9 cellular contexts compared by ENCODE assay signal in the genomic region with DNA sequence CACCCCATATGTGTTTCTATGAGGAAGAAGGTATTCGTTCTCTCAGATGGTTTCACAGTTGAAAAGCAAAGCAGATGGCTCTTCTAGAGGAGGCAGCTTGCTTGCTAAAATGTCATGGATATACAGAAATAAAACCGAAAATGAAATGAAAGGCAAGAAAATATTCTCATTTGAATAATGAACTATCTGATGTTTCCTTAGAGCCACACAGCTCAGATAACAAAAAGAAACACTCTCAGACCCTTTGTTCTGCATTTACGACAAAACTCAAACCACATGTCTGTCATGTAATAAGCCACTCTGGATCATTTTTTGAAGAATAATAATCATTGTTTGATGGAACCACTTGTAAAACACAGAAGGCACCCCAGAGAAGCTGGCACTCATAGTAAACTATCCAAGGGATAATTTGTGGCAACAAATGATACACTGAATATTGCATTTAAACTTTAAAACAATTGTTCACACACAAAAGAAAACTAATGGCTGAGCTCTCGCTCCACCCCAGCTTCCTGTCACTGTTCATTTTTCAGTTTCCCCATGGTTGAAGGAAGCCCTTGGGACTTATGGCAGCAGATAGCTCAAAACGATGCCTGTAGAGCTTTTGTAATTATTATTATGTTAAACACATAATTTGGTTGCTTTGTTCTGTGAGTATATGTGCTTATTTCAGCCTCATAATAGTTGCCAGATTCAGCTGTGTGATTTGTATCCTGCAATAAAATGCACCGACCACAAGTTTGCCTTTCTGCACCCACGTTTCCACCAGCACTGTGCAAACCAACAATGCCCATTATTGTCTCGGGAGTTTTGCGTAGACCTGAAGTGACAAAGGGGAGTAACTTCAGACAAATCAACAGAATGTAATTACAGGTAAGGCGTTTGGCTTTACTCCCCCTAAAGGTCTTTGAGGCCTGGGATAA.
DNase-seq lines count a peak whose midpoint lies in the region; ATAC-seq and TF ChIP-seq lines count a peak whose summit lies in the region.
"Had no signal": no experiment of that assay in that cellular context is flagged by ENCODE, and none has a peak within 500 bp of the region (broad histone marks: within the 10 kb centered on the region; RNA-seq: fewer than 3 reads in every experiment).

No MANE protein-coding gene starts in this region.

- no peaks in the 10 kb centered on the region for H3K27me3 ChIP-seq in GM23338 (ENCODE audit: insufficient read depth)

- TF ChIP-seq CTCF in GM23338 (conservative IDR thresholded peaks at IDR 0.05; ENCODE audit: low read depth in 2 of 2) (no peak), natural killer cell (IDR thresholded peaks at IDR 0.05) (no peak)

- peaks cover 16% of the 10 kb centered on the region for H3K9me2 ChIP-seq in GM23338 (ENCODE audit: insufficient read depth)

- H4K20me1 ChIP-seq in GM23338 (replicated peaks; ENCODE audit: insufficient read depth): no peaks in the 10 kb centered on the region

- H3K9me3 Mint-ChIP-seq in GM23338 (no peaks in the 10 kb centered on the region), natural killer cell (no peaks in the 10 kb centered on the region)
- no peaks in the 10 kb centered on the region for H3K9me3 Mint-ChIP-seq in activated CD8-positive, alpha-beta memory T cell treated with anti-CD3 and anti-CD28 coated beads, Interleukin-2, amount 10 ng/mL, durations not matched to agents 7 days and 5 days (ENCODE audit: low read depth)

- ATAC-seq in GM18909 (IDR thresholded peaks at IDR 0.05; ENCODE audit: poor library complexity, unreplicated experiment) (peak; percentile 86), GM23338 (no peak), HG03565 (IDR thresholded peaks at IDR 0.05; ENCODE audit: unreplicated experiment) (peak; percentile 80), natural killer cell (no peak)
- no peak for ATAC-seq in activated CD8-positive, alpha-beta memory T cell treated with anti-CD3 and anti-CD28 coated beads, Interleukin-2, amount 10 ng/mL, durations not matched to agents 7 days and 5 days

- H3K4me2 ChIP-seq in GM23338: no peak overlapping the region

- H3K27me3 Mint-ChIP-seq in GM23338 (ENCODE audit: insufficient read depth, low read depth, poor library complexity): no peaks in the 10 kb centered on the region
- H3K27me3 Mint-ChIP-seq in natural killer cell (ENCODE audit: low read depth in 2 of 2): peaks cover 0 to 2% of the 10 kb centered on the region in 2 donors
- no peaks in the 10 kb centered on the region for H3K27me3 Mint-ChIP-seq in activated CD8-positive, alpha-beta memory T cell treated with anti-CD3 and anti-CD28 coated beads, Interleukin-2, amount 10 ng/mL, durations not matched to agents 7 days and 5 days

- no peak for DNase-seq in GM23338 (ENCODE audit: low spot score)
- DNase-seq in natural killer cell: no peak
- DNase-seq in NCI-H2029 treated with DMSO at 0.1 percent for 48 hours (lab: John Stamatoyannopoulos, UW): no peak
- DNase-seq in activated CD4-positive, CD25-positive, alpha-beta regulatory T cell (lab: John Stamatoyannopoulos, UW): no peak
- no peak for DNase-seq in activated CD4-positive, alpha-beta T cell treated with anti-CD3 and anti-CD28 coated beads for 48 hours
- no peak for DNase-seq in activated CD8-positive, alpha-beta memory T cell treated with anti-CD3 and anti-CD28 coated beads, Interleukin-2, amount 10 ng/mL, durations not matched to agents 7 days and 5 days
- DNase-seq: GM23248 had no signal

- no peaks in the 10 kb centered on the region for H3F3A ChIP-seq in GM23338 (replicated peaks; ENCODE audit: low read depth)

- peaks cover 14% of the 10 kb centered on the region for H3K4me1 ChIP-seq in GM23338 (ENCODE audit: insufficient read depth)

- H3K4me3 ChIP-seq in GM23338: no peak overlapping the region
- H3K4me3 ChIP-seq: GM23248 had no signal

- H3K27ac Mint-ChIP-seq in GM23338 (no peak overlapping the region), natural killer cell (no peak overlapping the region)
- H3K27ac Mint-ChIP-seq in activated CD8-positive, alpha-beta memory T cell treated with anti-CD3 and anti-CD28 coated beads, Interleukin-2, amount 10 ng/mL, durations not matched to agents 7 days and 5 days: no peak overlapping the region

- H3K27ac ChIP-seq in GM23338 (ENCODE audit: low read depth): no peak overlapping the region
- H3K27ac ChIP-seq: GM23248 had no signal

- H3K79me2 ChIP-seq in GM23338 (replicated peaks; ENCODE audit: insufficient read depth): no peaks in the 10 kb centered on the region

- H3K36me3 Mint-ChIP-seq in GM23338 (ENCODE audit: low read depth): no peaks in the 10 kb centered on the region
- H3K36me3 Mint-ChIP-seq in natural killer cell: no peaks in the 10 kb centered on the region
- no peaks in the 10 kb centered on the region for H3K36me3 Mint-ChIP-seq in activated CD8-positive, alpha-beta memory T cell treated with anti-CD3 and anti-CD28 coated beads, Interleukin-2, amount 10 ng/mL, durations not matched to agents 7 days and 5 days

- H3K36me3 ChIP-seq in GM23338 (ENCODE audit: insufficient read depth): no peaks in the 10 kb centered on the region; the same call in 1 of the 2 replicates

- intact Hi-C loops in natural killer cell (cut with micrococcal nuclease): no loop called here

- CTCF ChIA-PET in activated CD8-positive, alpha-beta memory T cell treated with anti-CD3 and anti-CD28 coated beads, Interleukin-2, amount 10 ng/mL, durations not matched to agents 7 days and 5 days (lab: Charles Lee): no interaction called here

- H2AFZ ChIP-seq in GM23338: peak overlapping the region; percentile 12; the same call in 1 of the 2 replicates
- H2AFZ ChIP-seq: GM23248 had no signal

- H3K4me1 Mint-ChIP-seq in GM23338: peaks cover 10% of the 10 kb centered on the region
- H3K4me1 Mint-ChIP-seq in natural killer cell: no peaks in the 10 kb centered on the region
- peaks cover 8% of the 10 kb centered on the region for H3K4me1 Mint-ChIP-seq in activated CD8-positive, alpha-beta memory T cell treated with anti-CD3 and anti-CD28 coated beads, Interleukin-2, amount 10 ng/mL, durations not matched to agents 7 days and 5 days

- H3K4me3 Mint-ChIP-seq in GM23338 (no peak overlapping the region), natural killer cell (peak overlapping the region; percentile 21)
- no peak overlapping the region for H3K4me3 Mint-ChIP-seq in activated CD8-positive, alpha-beta memory T cell treated with anti-CD3 and anti-CD28 coated beads, Interleukin-2, amount 10 ng/mL, durations not matched to agents 7 days and 5 days

TF ChIP-seq in GM23338, 12 proteins besides CTCF, POLR2A, EP300 and RAD21 (continues in another document):
- no peak for TF ChIP-seq STAT1 (IDR thresholded peaks at IDR 0.05; ENCODE audit: unreplicated experiment)
- TF ChIP-seq, protein P1, sequence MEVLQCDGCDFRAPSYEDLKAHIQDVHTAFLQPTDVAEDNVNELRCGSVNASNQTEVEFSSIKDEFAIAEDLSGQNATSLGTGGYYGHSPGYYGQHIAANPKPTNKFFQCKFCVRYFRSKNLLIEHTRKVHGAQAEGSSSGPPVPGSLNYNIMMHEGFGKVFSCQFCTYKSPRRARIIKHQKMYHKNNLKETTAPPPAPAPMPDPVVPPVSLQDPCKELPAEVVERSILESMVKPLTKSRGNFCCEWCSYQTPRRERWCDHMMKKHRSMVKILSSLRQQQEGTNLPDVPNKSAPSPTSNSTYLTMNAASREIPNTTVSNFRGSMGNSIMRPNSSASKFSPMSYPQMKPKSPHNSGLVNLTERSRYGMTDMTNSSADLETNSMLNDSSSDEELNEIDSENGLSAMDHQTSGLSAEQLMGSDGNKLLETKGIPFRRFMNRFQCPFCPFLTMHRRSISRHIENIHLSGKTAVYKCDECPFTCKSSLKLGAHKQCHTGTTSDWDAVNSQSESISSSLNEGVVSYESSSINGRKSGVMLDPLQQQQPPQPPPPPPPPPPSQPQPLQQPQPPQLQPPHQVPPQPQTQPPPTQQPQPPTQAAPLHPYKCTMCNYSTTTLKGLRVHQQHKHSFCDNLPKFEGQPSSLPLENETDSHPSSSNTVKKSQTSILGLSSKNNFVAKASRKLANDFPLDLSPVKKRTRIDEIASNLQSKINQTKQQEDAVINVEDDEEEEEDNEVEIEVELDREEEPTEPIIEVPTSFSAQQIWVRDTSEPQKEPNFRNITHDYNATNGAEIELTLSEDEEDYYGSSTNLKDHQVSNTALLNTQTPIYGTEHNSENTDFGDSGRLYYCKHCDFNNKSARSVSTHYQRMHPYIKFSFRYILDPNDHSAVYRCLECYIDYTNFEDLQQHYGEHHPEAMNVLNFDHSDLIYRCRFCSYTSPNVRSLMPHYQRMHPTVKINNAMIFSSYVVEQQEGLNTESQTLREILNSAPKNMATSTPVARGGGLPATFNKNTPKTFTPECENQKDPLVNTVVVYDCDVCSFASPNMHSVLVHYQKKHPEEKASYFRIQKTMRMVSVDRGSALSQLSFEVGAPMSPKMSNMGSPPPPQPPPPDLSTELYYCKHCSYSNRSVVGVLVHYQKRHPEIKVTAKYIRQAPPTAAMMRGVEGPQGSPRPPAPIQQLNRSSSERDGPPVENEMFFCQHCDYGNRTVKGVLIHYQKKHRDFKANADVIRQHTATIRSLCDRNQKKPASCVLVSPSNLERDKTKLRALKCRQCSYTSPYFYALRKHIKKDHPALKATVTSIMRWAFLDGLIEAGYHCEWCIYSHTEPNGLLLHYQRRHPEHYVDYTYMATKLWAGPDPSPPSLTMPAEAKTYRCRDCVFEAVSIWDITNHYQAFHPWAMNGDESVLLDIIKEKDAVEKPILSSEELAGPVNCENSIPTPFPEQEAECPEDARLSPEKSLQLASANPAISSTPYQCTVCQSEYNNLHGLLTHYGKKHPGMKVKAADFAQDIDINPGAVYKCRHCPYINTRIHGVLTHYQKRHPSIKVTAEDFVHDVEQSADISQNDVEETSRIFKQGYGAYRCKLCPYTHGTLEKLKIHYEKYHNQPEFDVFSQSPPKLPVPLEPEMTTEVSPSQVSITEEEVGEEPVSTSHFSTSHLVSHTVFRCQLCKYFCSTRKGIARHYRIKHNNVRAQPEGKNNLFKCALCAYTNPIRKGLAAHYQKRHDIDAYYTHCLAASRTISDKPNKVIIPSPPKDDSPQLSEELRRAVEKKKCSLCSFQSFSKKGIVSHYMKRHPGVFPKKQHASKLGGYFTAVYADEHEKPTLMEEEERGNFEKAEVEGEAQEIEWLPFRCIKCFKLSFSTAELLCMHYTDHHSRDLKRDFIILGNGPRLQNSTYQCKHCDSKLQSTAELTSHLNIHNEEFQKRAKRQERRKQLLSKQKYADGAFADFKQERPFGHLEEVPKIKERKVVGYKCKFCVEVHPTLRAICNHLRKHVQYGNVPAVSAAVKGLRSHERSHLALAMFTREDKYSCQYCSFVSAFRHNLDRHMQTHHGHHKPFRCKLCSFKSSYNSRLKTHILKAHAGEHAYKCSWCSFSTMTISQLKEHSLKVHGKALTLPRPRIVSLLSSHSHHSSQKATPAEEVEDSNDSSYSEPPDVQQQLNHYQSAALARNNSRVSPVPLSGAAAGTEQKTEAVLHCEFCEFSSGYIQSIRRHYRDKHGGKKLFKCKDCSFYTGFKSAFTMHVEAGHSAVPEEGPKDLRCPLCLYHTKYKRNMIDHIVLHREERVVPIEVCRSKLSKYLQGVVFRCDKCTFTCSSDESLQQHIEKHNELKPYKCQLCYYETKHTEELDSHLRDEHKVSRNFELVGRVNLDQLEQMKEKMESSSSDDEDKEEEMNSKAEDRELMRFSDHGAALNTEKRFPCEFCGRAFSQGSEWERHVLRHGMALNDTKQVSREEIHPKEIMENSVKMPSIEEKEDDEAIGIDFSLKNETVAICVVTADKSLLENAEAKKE (CRISPR knock-in tag; IDR thresholded peaks at IDR 0.05): no peak
- TF ChIP-seq POLR2AphosphoS5 (IDR thresholded peaks at IDR 0.05; ENCODE audit: low read depth): no peak

Comparison
In these comparisons a context has a peak if more than half of its experiments do, and no peak if none do; other contexts are left out.
1. ATAC-seq: peak in GM18909 (single experiment) and HG03565 (single experiment); none in GM23338 (single experiment), natural killer cell (0 of 3) and activated CD8-positive, alpha-beta memory T cell treated with anti-CD3 and anti-CD28 coated beads, Interleukin-2, amount 10 ng/mL, durations not matched to agents 7 days and 5 days (single experiment).